In genomic region chr6:70955441-70956190, GRCh38 we compare ENCODE assay signal across 1 cellular context.
TF ChIP-seq lines count a peak whose summit lies in the region.

No MANE protein-coding gene starts in this region.

TF ChIP-seq in HepG2, 621 proteins besides CTCF, POLR2A, EP300 and RAD21 (continued from another document and continues in another):
- TF ChIP-seq ELK4 (CRISPR knock-in tag; IDR thresholded peaks at IDR 0.05; ENCODE audit: borderline replicate concordance) (no peak), TOE1 (CRISPR knock-in tag; IDR thresholded peaks at IDR 0.05) (peak; percentile 68; the same call in 1 of the 2 replicates), MXD3 (CRISPR knock-in tag; IDR thresholded peaks at IDR 0.05) (peak; percentile 65), HNF4G (IDR thresholded peaks at IDR 0.05; ENCODE audit: borderline replicate concordance, low read depth, low read length) (no peak), HNF4G (CRISPR knock-in tag; IDR thresholded peaks at IDR 0.05; ENCODE audit: borderline replicate concordance, low read depth) (no peak), ZNF205 (CRISPR knock-in tag; IDR thresholded peaks at IDR 0.05) (peak; percentile 30; the same call in 1 of the 2 replicates), ZNF12 (CRISPR knock-in tag; IDR thresholded peaks at IDR 0.05) (no peak), ERF (CRISPR knock-in tag; IDR thresholded peaks at IDR 0.05) (peak; percentile 76; the same call in 1 of the 2 replicates), FOXC1 (CRISPR knock-in tag; IDR thresholded peaks at IDR 0.05; ENCODE audit: borderline replicate concordance) (0 out of 2 replicates have a peak, but pooled peaks have one; percentile 60), STAT6 (CRISPR knock-in tag; IDR thresholded peaks at IDR 0.05; ENCODE audit: borderline replicate concordance) (no peak), ATM (IDR thresholded peaks at IDR 0.05; ENCODE audit: borderline replicate concordance) (no peak), FUBP1 (CRISPR knock-in tag; IDR thresholded peaks at IDR 0.05; ENCODE audit: borderline replicate concordance) (no peak), SAFB2 (CRISPR knock-in tag; IDR thresholded peaks at IDR 0.05; ENCODE audit: borderline replicate concordance, low read depth) (no peak), HIVEP1 (CRISPR knock-in tag; IDR thresholded peaks at IDR 0.05) (no peak), ZNF878 (CRISPR knock-in tag; IDR thresholded peaks at IDR 0.05) (no peak), GABPB1 (CRISPR knock-in tag; IDR thresholded peaks at IDR 0.05) (peak; percentile 77), GMEB2 (CRISPR knock-in tag; IDR thresholded peaks at IDR 0.05; ENCODE audit: low read depth) (no peak), NFE2L1 (CRISPR knock-in tag; IDR thresholded peaks at IDR 0.05; ENCODE audit: borderline replicate concordance) (no peak), ZHX1 (CRISPR knock-in tag; IDR thresholded peaks at IDR 0.05; ENCODE audit: low read depth) (0 out of 2 replicates have a peak, but pooled peaks have one; percentile 22), CHD4 (IDR thresholded peaks at IDR 0.05; ENCODE audit: borderline replicate concordance, low read length) (no peak), MEIS2 (CRISPR knock-in tag; IDR thresholded peaks at IDR 0.05) (peak; percentile 82; the same call in 1 of the 2 replicates), ZNF24 (IDR thresholded peaks at IDR 0.05) (no peak), SALL1 (CRISPR knock-in tag; IDR thresholded peaks at IDR 0.05) (peak; percentile 83), PITX1 (CRISPR knock-in tag; IDR thresholded peaks at IDR 0.05) (no peak), RBM22 (optimal IDR thresholded peaks at IDR 0.05; ENCODE audit: low read length) (no peak), THAP11 (CRISPR knock-in tag; IDR thresholded peaks at IDR 0.05) (peak; percentile 52), MATR3 (CRISPR knock-in tag; IDR thresholded peaks at IDR 0.05) (no peak), SAP130 (CRISPR knock-in tag; IDR thresholded peaks at IDR 0.05; ENCODE audit: low read depth) (peak; percentile 46), ZNF792 (CRISPR knock-in tag; IDR thresholded peaks at IDR 0.05) (peak; percentile 43), ZBTB8A (CRISPR knock-in tag; IDR thresholded peaks at IDR 0.05; ENCODE audit: borderline replicate concordance, low read depth) (no peak), ZNF160 (CRISPR knock-in tag; IDR thresholded peaks at IDR 0.05) (no peak; the same call in 1 of the 2 replicates), ZKSCAN1 (IDR thresholded peaks at IDR 0.05; ENCODE audit: low read length) (no peak), ATF1 (CRISPR knock-in tag; IDR thresholded peaks at IDR 0.05) (no peak), MED13 (CRISPR knock-in tag; IDR thresholded peaks at IDR 0.05) (no peak), ZNF563 (CRISPR knock-in tag; IDR thresholded peaks at IDR 0.05) (peak; percentile 74; the same call in 1 of the 2 replicates), DNMT1 (CRISPR knock-in tag; IDR thresholded peaks at IDR 0.05) (no peak), ZNF556 (CRISPR knock-in tag; IDR thresholded peaks at IDR 0.05; ENCODE audit: borderline replicate concordance) (peak; percentile 63; the same call in 1 of the 2 replicates), MIXL1 (CRISPR knock-in tag; IDR thresholded peaks at IDR 0.05) (peak; percentile 53; the same call in 1 of the 2 replicates), ZSCAN20 (CRISPR knock-in tag; IDR thresholded peaks at IDR 0.05; ENCODE audit: borderline replicate concordance) (peak; percentile 60; the same call in 1 of the 2 replicates), MTF1 (CRISPR knock-in tag; IDR thresholded peaks at IDR 0.05) (no peak), ZNF703 (CRISPR knock-in tag; IDR thresholded peaks at IDR 0.05; ENCODE audit: borderline replicate concordance) (no peak), ZNF484 (CRISPR knock-in tag; IDR thresholded peaks at IDR 0.05; ENCODE audit: borderline replicate concordance, low read depth) (no peak), GTF2F1 (IDR thresholded peaks at IDR 0.05; ENCODE audit: low read length) (no peak), ZNF557 (CRISPR knock-in tag; IDR thresholded peaks at IDR 0.05) (no peak), RELA (CRISPR knock-in tag; IDR thresholded peaks at IDR 0.05) (0 out of 2 replicates have a peak, but pooled peaks have one; percentile 68), ZNF460 (CRISPR knock-in tag; IDR thresholded peaks at IDR 0.05; ENCODE audit: borderline replicate concordance) (no peak), GATAD1 (CRISPR knock-in tag; IDR thresholded peaks at IDR 0.05) (0 out of 2 replicates have a peak, but pooled peaks have one; percentile 18), ZBTB2 (CRISPR knock-in tag; IDR thresholded peaks at IDR 0.05; ENCODE audit: low read depth) (no peak), ZFP90 (CRISPR knock-in tag; IDR thresholded peaks at IDR 0.05; ENCODE audit: borderline replicate concordance) (peak; percentile 57; the same call in 1 of the 2 replicates), ZNF280B (CRISPR knock-in tag; IDR thresholded peaks at IDR 0.05; ENCODE audit: borderline replicate concordance) (no peak), EED (CRISPR knock-in tag; IDR thresholded peaks at IDR 0.05) (0 out of 2 replicates have a peak, but pooled peaks have one; percentile 40), ZNF430 (CRISPR knock-in tag; IDR thresholded peaks at IDR 0.05) (no peak), ZNF768 (CRISPR knock-in tag; IDR thresholded peaks at IDR 0.05) (peak; percentile 54), DR1 (CRISPR knock-in tag; IDR thresholded peaks at IDR 0.05) (no peak; the same call in 1 of the 2 replicates), ZNF761 (CRISPR knock-in tag; conservative IDR thresholded peaks at IDR 0.05) (0 out of 2 replicates have a peak, but pooled peaks have one; percentile 62), ZNF691 (CRISPR knock-in tag; IDR thresholded peaks at IDR 0.05; ENCODE audit: borderline replicate concordance, low read depth) (peak; percentile 79; the same call in 1 of the 2 replicates), MTA3 (CRISPR knock-in tag; IDR thresholded peaks at IDR 0.05) (no peak), CBX1 (IDR thresholded peaks at IDR 0.05; ENCODE audit: low read depth) (peak; percentile 50)
